Comparison of ENCODE assay signal across 9 cellular contexts in the genomic region with DNA sequence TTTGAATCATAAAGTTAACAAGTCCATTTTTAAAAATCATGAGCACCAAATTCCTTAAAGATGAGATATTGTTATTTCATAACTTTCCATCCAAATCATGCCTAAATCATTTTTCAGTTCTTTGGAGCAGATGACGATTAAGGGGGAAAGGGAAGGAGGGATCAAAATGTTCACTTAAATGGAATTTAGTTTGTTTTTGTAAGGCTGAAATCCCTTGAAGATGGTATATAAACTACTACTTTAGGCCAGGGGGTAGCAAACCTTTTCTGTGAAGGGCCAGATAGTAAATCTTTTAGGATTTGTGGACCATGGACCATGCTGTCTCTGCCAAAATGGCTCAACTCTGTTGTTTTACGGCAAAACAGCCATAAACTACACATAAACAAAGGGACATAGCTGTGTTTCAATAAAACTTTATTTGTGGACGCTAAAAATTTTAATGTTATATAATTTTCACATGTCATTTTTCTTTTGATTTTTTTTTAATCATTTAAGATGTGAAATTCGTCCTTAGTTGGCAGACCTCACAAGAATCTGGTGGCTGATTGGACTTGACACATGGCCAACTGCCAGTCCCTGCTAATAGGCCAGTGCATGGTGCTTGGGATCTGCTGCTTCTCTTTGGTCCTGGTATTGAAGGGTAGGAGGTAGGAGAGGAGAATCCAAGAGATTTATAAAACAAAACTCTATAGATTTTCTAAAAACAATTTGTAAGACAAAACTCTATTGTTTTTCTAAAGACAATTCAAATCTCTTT. TPM values are rescaled to one million over a fixed set of nuclear protein-coding genes. Genes with fewer than 3 reads are reported as not detected.
DNase-seq lines count a peak whose midpoint lies in the region; ATAC-seq and TF ChIP-seq lines count a peak whose summit lies in the region.
"Had no signal": no experiment of that assay in that cellular context is flagged by ENCODE, and none has a peak within 500 bp of the region (broad histone marks: within the 10 kb centered on the region; RNA-seq: fewer than 3 reads in every experiment).

No MANE protein-coding gene starts in this region.

- peaks cover 36 to 53% of the 10 kb centered on the region in 2 donors for H3K4me1 ChIP-seq in adrenal gland (replicated peaks in 1 of 2)
- H3K4me1 ChIP-seq in right cardiac atrium (ENCODE audit: control insufficient read depth, insufficient read depth, low read length): peaks cover 8% of the 10 kb centered on the region
- H3K4me1 ChIP-seq in tibial artery: peaks cover 0 to 62% (median 33%) of the 10 kb centered on the region in 4 donors

- POLR2A ChIA-PET in HEK293T (lab: Yijun Ruan, JAX): interaction anchor here (2.5 kb wide), 1 partner anchor 9 kb away, joined by 9 read pairs; no protein-coding TSS in a partner anchor

- H3K36me3 ChIP-seq in adrenal gland (replicated peaks in 1 of 2) (no peaks in the 10 kb centered on the region), tibial artery (no peaks in the 10 kb centered on the region)

- no peak for TF ChIP-seq CTCF in adrenal gland (IDR thresholded peaks at IDR 0.05)
- TF ChIP-seq CTCF in tibial artery (IDR thresholded peaks at IDR 0.05): no peak

- ATAC-seq in right cardiac atrium: no peak
- no peak for ATAC-seq in stimulated activated naive CD8-positive, alpha-beta T cell treated with anti-CD3 and anti-CD28 coated beads, Interleukin-15, Interleukin-2, amounts not matched to agents 100 U/mL and 50 U/mL, for 24 hours
- no peak for ATAC-seq in HG03097 (IDR thresholded peaks at IDR 0.05; ENCODE audit: low FRiP score, unreplicated experiment)

- intact Hi-C loops in adrenal gland (cut with DNase I): no loop called here
- intact Hi-C loops in right cardiac atrium (cut with DNase I): loop anchor here in 1 of 4 donors (5.0 kb wide), 1 partner anchor 50 kb away; a partner anchor contains a TSS
- intact Hi-C loops in tibial artery (cut with DNase I; ENCODE audit: low total_unique reads): no loop called here

- DNase-seq in HEK293T (ENCODE audit: extremely low spot score): no peak
- no peak for DNase-seq in adrenal gland
- DNase-seq in right cardiac atrium: peak in 1 of 3 donors; percentile 58
- DNase-seq in tibial artery: no peak
- DNase-seq in NCI-H345 treated with DMSO at 0.1 percent for 48 hours (lab: John Stamatoyannopoulos, UW; ENCODE audit: unreplicated experiment): no peak
- no peak for DNase-seq in stimulated activated naive CD8-positive, alpha-beta T cell treated with anti-CD3 and anti-CD28 coated beads, Interleukin-15, Interleukin-2, amounts not matched to agents 100 U/mL and 50 U/mL, for 24 hours
- DNase-seq: central memory CD4-positive, alpha-beta T cell; GDM1 had no signal

- CTCF ChIA-PET in HEK293T (lab: Yijun Ruan, JAX): interaction anchor here (1.1 kb wide), 1 partner anchor 67 kb away, joined by 5 read pairs; no protein-coding TSS in a partner anchor

- no peak for TF ChIP-seq POLR2A in adrenal gland (IDR thresholded peaks at IDR 0.05)

- no peaks in the 10 kb centered on the region for H3K9me3 ChIP-seq in adrenal gland (replicated peaks in 1 of 3)
- H3K9me3 ChIP-seq in right cardiac atrium (ENCODE audit: control insufficient read depth, low read length): no peaks in the 10 kb centered on the region
- no peaks in the 10 kb centered on the region for H3K9me3 ChIP-seq in tibial artery

- no peaks in the 10 kb centered on the region for H3K27me3 ChIP-seq in adrenal gland
- H3K27me3 ChIP-seq in right cardiac atrium (ENCODE audit: control insufficient read depth, insufficient read depth): no peaks in the 10 kb centered on the region
- H3K27me3 ChIP-seq in tibial artery: no peaks in the 10 kb centered on the region

- H3K4me3 ChIP-seq in adrenal gland (no peak overlapping the region), right cardiac atrium (ENCODE audit: low read length) (no peak overlapping the region), tibial artery (no peak overlapping the region)

- WGBS in adrenal gland, 4 donors: 60 to 71% (median 65%) methylated on average over 4 of the region's 4 CpGs
- WGBS in right cardiac atrium: 56% methylated on average over 4 of the region's 4 CpGs

- H3K27ac ChIP-seq in adrenal gland (peak overlapping the region; percentile 24 to 88 (median 42)), right cardiac atrium (ENCODE audit: low read length) (peak overlapping the region; percentile 88), tibial artery (peak overlapping the region; percentile 85 to 86)

TF ChIP-seq in HEK293T, 16 proteins besides CTCF, POLR2A, EP300 and RAD21:
- TF ChIP-seq L3MBTL2 (conservative IDR thresholded peaks at IDR 0.05) (0 out of 2 replicates have a peak, but pooled peaks have one; percentile 18), SP1 (IDR thresholded peaks at IDR 0.05) (no peak)

RNA-seq across cellular contexts. Expression of a gene that starts 52.0 kb away (rescaled TPM):
- total RNA-seq in adrenal gland (100 to 1,000 TPM; 216 to 538 (median 477) TPM), right cardiac atrium (100 to 1,000 TPM; 242 to 283 (median 249) TPM)
- polyA plus RNA-seq in adrenal gland (100 to 1,000 TPM; 240 to 694 (median 266) TPM), right cardiac atrium (183 TPM)
